37 cellular contexts compared by ENCODE assay signal in the genomic region with DNA sequence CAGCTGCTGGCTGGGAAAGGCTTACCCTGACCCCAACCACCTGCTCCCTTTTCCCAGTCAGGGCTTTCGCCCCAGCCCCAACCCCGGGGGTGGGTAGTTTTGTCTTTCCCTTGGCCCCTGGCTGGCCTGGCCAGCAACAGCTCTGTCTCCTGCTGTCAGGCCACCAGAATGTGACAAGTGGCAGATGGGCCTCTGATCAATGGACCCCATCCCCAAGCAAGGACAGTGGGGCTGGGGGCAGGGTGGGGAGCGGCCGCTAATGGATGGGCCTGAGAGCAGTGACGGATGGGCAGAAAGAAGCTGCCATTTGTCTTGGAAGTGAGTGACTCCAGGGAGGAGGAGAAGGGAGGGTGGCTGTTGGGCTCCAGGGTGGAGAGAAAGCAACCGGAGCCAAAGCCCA.
"Had no signal": no experiment of that assay in that cellular context is flagged by ENCODE, and none has a peak within 500 bp of the region (broad histone marks: within the 10 kb centered on the region; RNA-seq: fewer than 3 reads in every experiment).

No MANE protein-coding gene starts in this region.

- H3K4me3 Mint-ChIP-seq: activated CD4-positive, alpha-beta memory T cell treated with anti-CD3 and anti-CD28 coated beads, Interleukin-2, amount 10 ng/mL, durations not matched to agents 7 days and 5 days; activated CD4-positive, alpha-beta T cell treated with anti-CD3 and anti-CD28 coated beads for 36 hours; activated CD4-positive, alpha-beta T cell treated with anti-CD3 and anti-CD28 coated beads, Interleukin-2, amount 10 ng/mL, durations not matched to agents 7 days and 5 days; activated CD8-positive, alpha-beta memory T cell treated with anti-CD3 and anti-CD28 coated beads, Interleukin-2, amount 10 ng/mL, durations not matched to agents 7 days and 5 days; activated CD8-positive, alpha-beta T cell treated with anti-CD3 and anti-CD28 coated beads, Interleukin-2, amount 10 ng/mL, durations not matched to agents 7 days and 5 days; activated naive CD4-positive, alpha-beta T cell treated with anti-CD3 and anti-CD28 coated beads, Interleukin-2, amount 10 ng/mL, durations not matched to agents 7 days and 5 days; activated naive CD4-positive, alpha-beta T cell treated with anti-CD3 and anti-CD28 coated beads, Interleukin-2, amount 50 U/mL, for 24 hours; activated naive CD8-positive, alpha-beta T cell; activated naive CD8-positive, alpha-beta T cell treated with anti-CD3 and anti-CD28 coated beads, Interleukin-2, amount 10 ng/mL, durations not matched to agents 7 days and 5 days; activated naive CD8-positive, alpha-beta T cell treated with anti-CD3 and anti-CD28 coated beads, Interleukin-2, amount 50 U/mL, for 24 hours; activated T-cell treated with anti-CD3 and anti-CD28 coated beads, Interleukin-2, amount 50 U/mL, for 24 hours; brain; central memory CD8-positive, alpha-beta T cell; T-helper 1 cell treated with Interleukin-12 subunit alpha and Interleukin-12 subunit beta and Interleukin-4 antibody, amounts not matched to agents 30 μg/mL and 1 μg/mL, for 36 hours; T-helper 2 cell treated with Interferon-gamma antibody and Interleukin-4, amounts not matched to agents 5 μg/mL and 100 μg/mL, for 36 hours; WTC11 had no signal

- DNase-seq: activated CD4-positive, alpha-beta memory T cell treated with anti-CD3 and anti-CD28 coated beads, Interleukin-2, amount 10 ng/mL, durations not matched to agents 7 days and 5 days; activated CD4-positive, alpha-beta T cell treated with anti-CD3 and anti-CD28 coated beads for 1 hour; activated CD4-positive, alpha-beta T cell treated with anti-CD3 and anti-CD28 coated beads for 36 hours; activated CD4-positive, alpha-beta T cell treated with anti-CD3 and anti-CD28 coated beads for 48 hours; activated CD4-positive, alpha-beta T cell treated with anti-CD3 and anti-CD28 coated beads, Interleukin-2, amount 10 ng/mL, durations not matched to agents 7 days and 5 days; activated CD4-positive, alpha-beta T cell treated with anti-CD3 and anti-CD28 coated beads, Interleukin-2, amount 50 U/mL, for 48 hours; activated CD4-positive, CD25-positive, alpha-beta regulatory T cell; activated CD8-positive, alpha-beta memory T cell treated with anti-CD3 and anti-CD28 coated beads for 24 hours; activated CD8-positive, alpha-beta memory T cell treated with anti-CD3 and anti-CD28 coated beads, Interleukin-2, amount 10 ng/mL, durations not matched to agents 7 days and 5 days; activated CD8-positive, alpha-beta memory T cell treated with anti-CD3 and anti-CD28 coated beads, Interleukin-2, amount 50 U/mL, for 48 hours; activated CD8-positive, alpha-beta T cell treated with anti-CD3 and anti-CD28 coated beads, Interleukin-2, amount 10 ng/mL, durations not matched to agents 7 days and 5 days; activated effector memory CD4-positive, alpha-beta T cell treated with Interleukin-2 at 50 U/mL for 16 hours; activated gamma-delta T cell; activated naive CD4-positive, alpha-beta T cell treated with anti-CD3 and anti-CD28 coated beads, Interleukin-2, amount 10 ng/mL, durations not matched to agents 7 days and 5 days; activated naive CD4-positive, alpha-beta T cell treated with Interleukin-2 at 50 U/mL for 16 hours; activated naive CD8-positive, alpha-beta T cell treated with anti-CD3 and anti-CD28 coated beads, Interleukin-2, amount 10 ng/mL, durations not matched to agents 7 days and 5 days; activated naive CD8-positive, alpha-beta T cell treated with anti-CD3 and anti-CD28 coated beads, Interleukin-2, amount 50 U/mL, for 24 hours; activated T-cell treated with anti-CD3 and anti-CD28 coated beads, Interleukin-2, amount 50 U/mL, for 24 hours; activated T-cell treated with anti-CD3 and anti-CD28 coated beads, Interleukin-2, amount 50 U/mL, for 48 hours; amygdala; anterior cingulate cortex; caudate nucleus; cerebellar nuclear complex; T-helper 1 cell; T-helper 2 cell; T-helper 9 cell had no signal

- H3K4me1 ChIP-seq: ascending aorta had no signal

- H3K36me3 ChIP-seq: ascending aorta, cardiac muscle cell had no signal

- H3K27ac Mint-ChIP-seq: activated CD4-positive, alpha-beta memory T cell treated with anti-CD3 and anti-CD28 coated beads, Interleukin-2, amount 10 ng/mL, durations not matched to agents 7 days and 5 days; activated CD4-positive, alpha-beta T cell treated with anti-CD3 and anti-CD28 coated beads for 36 hours; activated CD4-positive, alpha-beta T cell treated with anti-CD3 and anti-CD28 coated beads, Interleukin-2, amount 10 ng/mL, durations not matched to agents 7 days and 5 days; activated CD8-positive, alpha-beta memory T cell treated with anti-CD3 and anti-CD28 coated beads, Interleukin-2, amount 10 ng/mL, durations not matched to agents 7 days and 5 days; activated CD8-positive, alpha-beta T cell treated with anti-CD3 and anti-CD28 coated beads, Interleukin-2, amount 10 ng/mL, durations not matched to agents 7 days and 5 days; activated naive CD4-positive, alpha-beta T cell treated with anti-CD3 and anti-CD28 coated beads, Interleukin-2, amount 10 ng/mL, durations not matched to agents 7 days and 5 days; activated naive CD4-positive, alpha-beta T cell treated with anti-CD3 and anti-CD28 coated beads, Interleukin-2, amount 50 U/mL, for 24 hours; activated naive CD8-positive, alpha-beta T cell; activated naive CD8-positive, alpha-beta T cell treated with anti-CD3 and anti-CD28 coated beads, Interleukin-2, amount 10 ng/mL, durations not matched to agents 7 days and 5 days; activated naive CD8-positive, alpha-beta T cell treated with anti-CD3 and anti-CD28 coated beads, Interleukin-2, amount 50 U/mL, for 24 hours; activated T-cell treated with anti-CD3 and anti-CD28 coated beads, Interleukin-2, amount 50 U/mL, for 24 hours; activated T-helper 2 cell treated with anti-CD3 and anti-CD28 coated beads, Interferon-gamma antibody, Interleukin-2, Interleukin-4, amounts not matched to agents 10 μg/mL and 5 μg/mL and 100 μg/mL, durations not matched to agents 14 hours and 24 hours and 36 hours; T-helper 1 cell treated with Interleukin-12 subunit alpha and Interleukin-12 subunit beta and Interleukin-4 antibody, amounts not matched to agents 30 μg/mL and 1 μg/mL, for 36 hours; T-helper 2 cell treated with Interferon-gamma antibody and Interleukin-4, amounts not matched to agents 5 μg/mL and 100 μg/mL, for 36 hours; WTC11 had no signal

- H3K4me3 ChIP-seq: ascending aorta, cardiac muscle cell had no signal

- H3K36me3 Mint-ChIP-seq: activated CD8-positive, alpha-beta memory T cell treated with anti-CD3 and anti-CD28 coated beads, Interleukin-2, amount 10 ng/mL, durations not matched to agents 7 days and 5 days; activated naive CD4-positive, alpha-beta T cell treated with anti-CD3 and anti-CD28 coated beads, Interleukin-2, amount 10 ng/mL, durations not matched to agents 7 days and 5 days; activated naive CD4-positive, alpha-beta T cell treated with anti-CD3 and anti-CD28 coated beads, Interleukin-2, amount 50 U/mL, for 24 hours; activated naive CD8-positive, alpha-beta T cell; activated naive CD8-positive, alpha-beta T cell treated with anti-CD3 and anti-CD28 coated beads, Interleukin-2, amount 10 ng/mL, durations not matched to agents 7 days and 5 days; brain had no signal

- H3K27ac ChIP-seq: ascending aorta, cardiac muscle cell, VCaP had no signal

- H3K4me1 Mint-ChIP-seq: activated CD4-positive, alpha-beta T cell treated with anti-CD3 and anti-CD28 coated beads for 36 hours; activated naive CD4-positive, alpha-beta T cell treated with anti-CD3 and anti-CD28 coated beads, Interleukin-2, amount 50 U/mL, for 24 hours had no signal

- H3K9me3 Mint-ChIP-seq: activated naive CD4-positive, alpha-beta T cell treated with anti-CD3 and anti-CD28 coated beads, Interleukin-2, amount 50 U/mL, for 24 hours; activated naive CD8-positive, alpha-beta T cell treated with anti-CD3 and anti-CD28 coated beads, Interleukin-2, amount 10 ng/mL, durations not matched to agents 7 days and 5 days; activated naive CD8-positive, alpha-beta T cell treated with anti-CD3 and anti-CD28 coated beads, Interleukin-2, amount 50 U/mL, for 24 hours; activated T-cell treated with anti-CD3 and anti-CD28 coated beads, Interleukin-2, amount 50 U/mL, for 24 hours; activated T-helper 2 cell treated with anti-CD3 and anti-CD28 coated beads, Interferon-gamma antibody, Interleukin-2, Interleukin-4, amounts not matched to agents 10 μg/mL and 5 μg/mL and 100 μg/mL, durations not matched to agents 14 hours and 24 hours and 36 hours; central memory CD8-positive, alpha-beta T cell; T-helper 2 cell treated with Interferon-gamma antibody and Interleukin-4, amounts not matched to agents 5 μg/mL and 100 μg/mL, for 36 hours had no signal

- H3K27me3 ChIP-seq: ascending aorta, cardiac muscle cell had no signal

- H3K9me3 ChIP-seq: ascending aorta had no signal
